In genomic region chr6:168721571-168721970, GRCh38 we compare ENCODE assay signal across 33 cellular contexts.
DNase-seq lines count a peak whose midpoint lies in the region; ATAC-seq and TF ChIP-seq lines count a peak whose summit lies in the region.
"Had no signal": no experiment of that assay in that cellular context is flagged by ENCODE, and none has a peak within 500 bp of the region (broad histone marks: within the 10 kb centered on the region; RNA-seq: fewer than 3 reads in every experiment).

No MANE protein-coding gene starts in this region.

- H3K27ac ChIP-seq in coronary artery (no peak overlapping the region), esophagus muscularis mucosa (replicated peaks in 1 of 4) (no peak overlapping the region), trophoblast cell (ENCODE audit: low read depth, low read length) (no peak overlapping the region), vagina (no peak overlapping the region), colonic mucosa (no peak overlapping the region)
- H3K27ac ChIP-seq: 22Rv1; A549; BLaER1; BLaER1 treated with 17β-estradiol and CSF1 and Interleukin-3, amounts not matched to agents 10 nM and 100 nM; C4-2B had no signal

- no peak overlapping the region for H3K4me2 ChIP-seq in trophoblast cell (ENCODE audit: low read length)
- H3K4me2 ChIP-seq: A549; BLaER1; BLaER1 treated with 17β-estradiol and CSF1 and Interleukin-3, amounts not matched to agents 10 nM and 100 nM had no signal

- H3K36me3 ChIP-seq in esophagus muscularis mucosa (no peaks in the 10 kb centered on the region), trophoblast cell (ENCODE audit: control insufficient read depth in 1 of 2, insufficient read depth in 2 of 2, low read length in 2 of 2) (no peaks in the 10 kb centered on the region), vagina (no peaks in the 10 kb centered on the region), colonic mucosa (no peaks in the 10 kb centered on the region)
- H3K36me3 ChIP-seq: BE2C; BLaER1; BLaER1 treated with 17β-estradiol and CSF1 and Interleukin-3, amounts not matched to agents 10 nM and 100 nM had no signal

- no peak for ATAC-seq in HG02938 (IDR thresholded peaks at IDR 0.05; ENCODE audit: unreplicated experiment)
- ATAC-seq: A549; CD8-positive, alpha-beta T cell had no signal

- H3K4ac ChIP-seq in trophoblast cell (ENCODE audit: low read depth, low read length), result no peak overlapping the region

- no peaks in the 10 kb centered on the region for H3K79me2 ChIP-seq in trophoblast cell (ENCODE audit: control insufficient read depth, insufficient read depth, low read length, poor library complexity)

- H2BK12ac ChIP-seq in trophoblast cell (ENCODE audit: low read length), result no peak overlapping the region

- no peak overlapping the region for H2BK5ac ChIP-seq in trophoblast cell (ENCODE audit: low read depth, low read length, poor library complexity)

- TF ChIP-seq POLR2A in esophagus muscularis mucosa (IDR thresholded peaks at IDR 0.05; ENCODE audit: low read depth), result no peak
- no peak for TF ChIP-seq POLR2A in vagina (IDR thresholded peaks at IDR 0.05)

- no peak overlapping the region for H3K9ac ChIP-seq in trophoblast cell (ENCODE audit: low read length)
- H3K9ac ChIP-seq in colonic mucosa (ENCODE audit: low read depth in 2 of 2, low read length in 2 of 2), result no peak overlapping the region
- H3K9ac ChIP-seq: BLaER1; BLaER1 treated with 17β-estradiol and CSF1 and Interleukin-3, amounts not matched to agents 10 nM and 100 nM had no signal

- WGBS in esophagus muscularis mucosa, result 75% methylated on average over 4 of the region's 6 CpGs
- WGBS in trophoblast cell (ENCODE audit: extremely low coverage, insufficient coverage, insufficient read length), result no CpG with 5 or more reads among the region's 6 CpGs

- H4K91ac ChIP-seq in trophoblast cell (ENCODE audit: low read depth, low read length), result no peak overlapping the region

- H2AK5ac ChIP-seq in trophoblast cell (ENCODE audit: low read length), result no peak overlapping the region

- no peak overlapping the region for H4K12ac ChIP-seq in trophoblast cell (ENCODE audit: low read depth, low read length)

- no peak overlapping the region for H2BK120ac ChIP-seq in trophoblast cell (ENCODE audit: insufficient read depth, low read length, poor library complexity)

- intact Hi-C loops in esophagus muscularis mucosa (cut with DNase I), result no loop called here
- intact Hi-C loops in vagina (cut with DNase I), result no loop called here
- intact Hi-C loops in colonic mucosa (cut with DNase I), result no loop called here

- H3K23ac ChIP-seq in trophoblast cell (ENCODE audit: low read length), result peak overlapping the region; percentile 65

- H3K4me3 ChIP-seq in coronary artery, result no peak overlapping the region
- H3K4me3 ChIP-seq in esophagus muscularis mucosa, result no peak overlapping the region
- H3K4me3 ChIP-seq in trophoblast cell (ENCODE audit: low read depth, low read length), result no peak overlapping the region
- no peak overlapping the region for H3K4me3 ChIP-seq in vagina
- no peak overlapping the region for H3K4me3 ChIP-seq in colonic mucosa
- H3K4me3 ChIP-seq: A549; BLaER1; BLaER1 treated with 17β-estradiol and CSF1 and Interleukin-3, amounts not matched to agents 10 nM and 100 nM had no signal

- no peak overlapping the region for H2AFZ ChIP-seq in trophoblast cell (ENCODE audit: insufficient read depth, low read length, poor library complexity)

- H3K14ac ChIP-seq in trophoblast cell (ENCODE audit: low read length), result no peak overlapping the region

- H3K9me3 ChIP-seq in esophagus muscularis mucosa, result peaks cover 0 to 6% (median 0%) of the 10 kb centered on the region in 4 donors
- peaks cover 11% of the 10 kb centered on the region for H3K9me3 ChIP-seq in trophoblast cell (ENCODE audit: insufficient read depth, low read depth, low read length)
- no peaks in the 10 kb centered on the region for H3K9me3 ChIP-seq in vagina
- no peaks in the 10 kb centered on the region for H3K9me3 ChIP-seq in colonic mucosa
- H3K9me3 ChIP-seq: A549; BE2C; BLaER1; BLaER1 treated with 17β-estradiol and CSF1 and Interleukin-3, amounts not matched to agents 10 nM and 100 nM; Caco-2 had no signal

- H4K8ac ChIP-seq in trophoblast cell (ENCODE audit: low read depth, low read length), result no peak overlapping the region

- H3K79me1 ChIP-seq in trophoblast cell (ENCODE audit: low read length), result peaks cover 5% of the 10 kb centered on the region

- no peak for TF ChIP-seq EP300 in esophagus muscularis mucosa (IDR thresholded peaks at IDR 0.05)

- DNase-seq in coronary artery (ENCODE audit: low spot score) (peak; percentile 45), esophagus muscularis mucosa (ENCODE audit: extremely low spot score) (peak; percentile 70), trophoblast cell (no peak), vagina (ENCODE audit: extremely low spot score in 2 of 2) (peak; percentile 8 to 58), colonic mucosa (no peak), NCI-H2107 treated with DMSO at 0.1 percent for 48 hours (lab: John Stamatoyannopoulos, UW; ENCODE audit: unreplicated experiment) (no peak)
- DNase-seq in activated CD8-positive, alpha-beta memory T cell treated with anti-CD3 and anti-CD28 coated beads, Interleukin-2, amount 50 U/mL, for 48 hours, result no peak
- DNase-seq: 8988T; ACHN; AML-193; BE2C; C1 segment of cervical spinal cord; Caco-2; Calu3; CD4-positive, alpha-beta memory T cell; CD4-positive, alpha-beta T cell; CD4-positive, CD25-positive, alpha-beta regulatory T cell; CD8-positive, alpha-beta memory T cell; COR-L47; DMS 273 treated with DMSO at 0.1 percent for 48 hours; DMS153; DMS53; DMS79; DMS79 treated with DMSO at 0.1 percent for 48 hours; DND-41; EL had no signal

- TF ChIP-seq CTCF in coronary artery (IDR thresholded peaks at IDR 0.05) (no peak), esophagus muscularis mucosa (IDR thresholded peaks at IDR 0.05) (no peak), vagina (IDR thresholded peaks at IDR 0.05) (no peak), colonic mucosa (IDR thresholded peaks at IDR 0.05) (no peak)

- peaks cover 0 to 4% (median 0%) of the 10 kb centered on the region in 4 donors for H3K27me3 ChIP-seq in esophagus muscularis mucosa
- no peaks in the 10 kb centered on the region for H3K27me3 ChIP-seq in trophoblast cell (ENCODE audit: insufficient read depth, low read length)
- no peaks in the 10 kb centered on the region for H3K27me3 ChIP-seq in vagina
- no peaks in the 10 kb centered on the region for H3K27me3 ChIP-seq in colonic mucosa
- H3K27me3 ChIP-seq: BE2C; BLaER1; BLaER1 treated with 17β-estradiol and CSF1 and Interleukin-3, amounts not matched to agents 10 nM and 100 nM had no signal

- no peak overlapping the region for H3K18ac ChIP-seq in trophoblast cell (ENCODE audit: low read length)

- H3K4me1 ChIP-seq in esophagus muscularis mucosa (no peaks in the 10 kb centered on the region), trophoblast cell (ENCODE audit: control insufficient read depth in 1 of 2, insufficient read depth in 2 of 2, low read length in 2 of 2) (peaks cover 2 to 4% of the 10 kb centered on the region in 2 experiments), vagina (no peaks in the 10 kb centered on the region), colonic mucosa (no peaks in the 10 kb centered on the region)
- H3K4me1 ChIP-seq: A549, BE2C, Caco-2 had no signal

Comparison
In these comparisons a context has a peak if more than half of its experiments do, and no peak if none do; other contexts are left out.
1. DNase-seq: peak in coronary artery (single experiment), esophagus muscularis mucosa (single experiment) and vagina (2 of 2); none in trophoblast cell (0 of 2), colonic mucosa (single experiment), activated CD8-positive, alpha-beta memory T cell treated with anti-CD3 and anti-CD28 coated beads, Interleukin-2, amount 50 U/mL, for 48 hours (single experiment) and NCI-H2107 treated with DMSO at 0.1 percent for 48 hours (single experiment).